8 cellular contexts compared by ENCODE assay signal in genomic region chr19:35213678-35214632, GRCh38. TPM values are rescaled to one million over a fixed set of nuclear protein-coding genes. Genes with fewer than 3 reads are reported as not detected.
A peak's percentile ranks its signal among the peaks of the same experiment; 100 is the strongest.
DNase-seq lines count a peak whose midpoint lies in the region; ATAC-seq, FAIRE-seq and TF ChIP-seq lines count a peak whose summit lies in the region.

No MANE protein-coding gene starts in this region.

- peaks cover 59% of the 10 kb centered on the region for H3K4me1 ChIP-seq in CD4-positive, CD25-positive, alpha-beta regulatory T cell (ENCODE audit: control insufficient read depth, insufficient read depth, low read length, poor library complexity, severe bottlenecking)
- peaks cover 0 to 8% of the 10 kb centered on the region in 2 donors for H3K4me1 ChIP-seq in kidney (ENCODE audit: control insufficient read depth in 1 of 2, insufficient read depth in 1 of 2, low read depth in 1 of 2, low read length in 2 of 2)

- H3K9me3 ChIP-seq in CD4-positive, CD25-positive, alpha-beta regulatory T cell (ENCODE audit: control insufficient read depth in 2 of 2, low read length in 2 of 2): peaks cover 0 to under 1% of the 10 kb centered on the region in 2 experiments
- no peaks in the 10 kb centered on the region for H3K9me3 ChIP-seq in kidney (ENCODE audit: control insufficient read depth in 1 of 2, low read length in 2 of 2)

- peaks cover 12 to 84% (median 42%) of the 10 kb centered on the region in 4 donors for H3K4me1 Mint-ChIP-seq in CD4-positive, CD25-positive, alpha-beta regulatory T cell
- H3K4me1 Mint-ChIP-seq in T-cell: peaks cover 69 to 82% (median 75%) of the 10 kb centered on the region in 3 donors

- peaks cover 0 to 3% (median 2%) of the 10 kb centered on the region in 7 donors for H3K9me3 Mint-ChIP-seq in CD4-positive, CD25-positive, alpha-beta regulatory T cell
- H3K9me3 Mint-ChIP-seq in T-cell: peaks cover 0 to 12% (median 0%) of the 10 kb centered on the region in 3 donors

- peak overlapping the region; percentile 96 for H3K27ac ChIP-seq in CD4-positive, CD25-positive, alpha-beta regulatory T cell (ENCODE audit: insufficient read depth, low read length, poor library complexity, severe bottlenecking)
- H3K27ac ChIP-seq in kidney (ENCODE audit: low read depth in 2 of 2, low read length in 2 of 2): peak overlapping the region in 1 of 2 donors; percentile 2

- CTCF ChIA-PET in T-cell (lab: Charles Lee): no interaction called here

- peak; percentile 75 to 96 (median 92) for DNase-seq in CD4-positive, CD25-positive, alpha-beta regulatory T cell
- DNase-seq in NB4 (ENCODE audit: low read depth) (peak; percentile 71), T-cell (peak; percentile 47 to 89 (median 78)), amniotic epithelial cell (ENCODE audit: low read depth) (peak; percentile 75), kidney (peak; percentile 84), NCI-H1930 (lab: John Stamatoyannopoulos, UW) (no peak)
- DNase-seq in stimulated activated CD8-positive, alpha-beta memory T cell treated with anti-CD3 and anti-CD28 coated beads, Interleukin-12 subunit alpha, Interleukin-12 subunit beta, amount 100 ng/mL, for 4 hours (ENCODE audit: low read depth): peak; percentile 53

- no peak for TF ChIP-seq CTCF in NB4 (IDR thresholded peaks at IDR 0.05; ENCODE audit: low read depth, low read length)
- no peak for TF ChIP-seq CTCF in kidney (IDR thresholded peaks at IDR 0.05; ENCODE audit: borderline replicate concordance, extremely low read depth, insufficient read depth)

- peak overlapping the region; percentile 66 for H3K4me3 ChIP-seq in CD4-positive, CD25-positive, alpha-beta regulatory T cell (ENCODE audit: low read depth, low read length)
- H3K4me3 ChIP-seq in NB4 (ENCODE audit: low read depth, low read length) (no peak overlapping the region), kidney (ENCODE audit: low read length in 2 of 2) (no peak overlapping the region)

- peaks cover 8% of the 10 kb centered on the region for H3K27me3 Mint-ChIP-seq in CD4-positive, CD25-positive, alpha-beta regulatory T cell
- H3K27me3 Mint-ChIP-seq in T-cell: no peaks in the 10 kb centered on the region

- intact Hi-C loops in kidney (cut with DNase I): no loop called here

- no peak for FAIRE-seq in kidney (lab: Jason Lieb, UNC)

- POLR2A ChIA-PET in T-cell (lab: Charles Lee): no interaction called here

- H3K36me3 Mint-ChIP-seq in CD4-positive, CD25-positive, alpha-beta regulatory T cell: no peaks in the 10 kb centered on the region
- H3K36me3 Mint-ChIP-seq in T-cell: peaks cover 6% of the 10 kb centered on the region

- H3K27ac Mint-ChIP-seq in CD4-positive, CD25-positive, alpha-beta regulatory T cell: peak overlapping the region; percentile 100
- H3K27ac Mint-ChIP-seq in T-cell: peak overlapping the region; percentile 99 to 100

- H3K36me3 ChIP-seq in CD4-positive, CD25-positive, alpha-beta regulatory T cell (ENCODE audit: control insufficient read depth, insufficient read depth, low read length): no peaks in the 10 kb centered on the region
- no peaks in the 10 kb centered on the region for H3K36me3 ChIP-seq in kidney (ENCODE audit: control insufficient read depth in 1 of 2, insufficient read depth in 2 of 2, low read length in 2 of 2)

- peak overlapping the region; percentile 80 to 88 (median 84) for H3K4me3 Mint-ChIP-seq in CD4-positive, CD25-positive, alpha-beta regulatory T cell
- peak overlapping the region; percentile 47 to 85 (median 58) for H3K4me3 Mint-ChIP-seq in T-cell

- H3K27me3 ChIP-seq in CD4-positive, CD25-positive, alpha-beta regulatory T cell (ENCODE audit: control insufficient read depth, insufficient read depth, low read length): no peaks in the 10 kb centered on the region

- ATAC-seq in CD4-positive, CD25-positive, alpha-beta regulatory T cell (ENCODE audit: low read depth in 2 of 2): peak; percentile 45 to 51
- ATAC-seq in GM21423 (IDR thresholded peaks at IDR 0.05; ENCODE audit: unreplicated experiment): peak; percentile 51
- ATAC-seq in T-cell (replicated peaks in 1 of 4): peak; percentile 45 to 59 (median 50)

- no peak for TF ChIP-seq POLR2A in NB4 (IDR thresholded peaks at IDR 0.05; ENCODE audit: extremely low read depth, insufficient read length)

- H3K9ac ChIP-seq in kidney (ENCODE audit: low read length in 2 of 2): no peak overlapping the region

RNA-seq across cellular contexts. Expression of gene FAM187B, which starts 14.6 kb away (rescaled TPM):
- not detected for total RNA-seq in CD4-positive, CD25-positive, alpha-beta regulatory T cell
- polyA plus RNA-seq in CD4-positive, CD25-positive, alpha-beta regulatory T cell: not detected
- total RNA-seq in T-cell: not detected
- not detected for total RNA-seq in kidney
- not detected for polyA plus RNA-seq in kidney (ENCODE audit: insufficient read depth, low read depth, low replicate concordance)

RNA-seq across cellular contexts. Expression of gene LSR, which starts 34.8 kb away (rescaled TPM):
- 28.1 TPM for total RNA-seq in CD4-positive, CD25-positive, alpha-beta regulatory T cell
- polyA plus RNA-seq in CD4-positive, CD25-positive, alpha-beta regulatory T cell: 10 to 100 TPM; 47.8 to 66.1 (median 53.7) TPM
- 10 to 100 TPM; 36.8 to 64.9 (median 57.4) TPM for total RNA-seq in T-cell
- 87.2 TPM for total RNA-seq in kidney
- polyA plus RNA-seq in kidney (ENCODE audit: insufficient read depth, low read depth, low replicate concordance): 37.9 TPM

RNA-seq across cellular contexts. Expression of gene USF2, which starts 54.8 kb away (rescaled TPM):
- total RNA-seq in CD4-positive, CD25-positive, alpha-beta regulatory T cell: 277 TPM
- 10 to 100 TPM in 1 of 4 donors, 1 to 10 TPM in 3; 5.9 to 10.1 (median 6.8) TPM for polyA plus RNA-seq in CD4-positive, CD25-positive, alpha-beta regulatory T cell
- total RNA-seq in T-cell (100 to 1,000 TPM; 207 to 255 (median 249) TPM), kidney (118 TPM)
- 82.8 TPM for polyA plus RNA-seq in kidney (ENCODE audit: insufficient read depth, low read depth, low replicate concordance)

RNA-seq across cellular contexts. Expression of gene FXYD5, which starts 59.4 kb away (rescaled TPM):
- total RNA-seq in CD4-positive, CD25-positive, alpha-beta regulatory T cell: 503 TPM
- 100 to 1,000 TPM; 465 to 575 (median 487) TPM for polyA plus RNA-seq in CD4-positive, CD25-positive, alpha-beta regulatory T cell
- total RNA-seq in T-cell (100 to 1,000 TPM; 440 to 616 (median 504) TPM), kidney (84.5 TPM)
- 41.9 TPM for polyA plus RNA-seq in kidney (ENCODE audit: insufficient read depth, low read depth, low replicate concordance)

Comparison
In these comparisons a context has a peak if more than half of its experiments do, and no peak if none do; other contexts are left out.
1. DNase-seq: peak in CD4-positive, CD25-positive, alpha-beta regulatory T cell (3 of 3), NB4 (single experiment), T-cell (34 of 34), amniotic epithelial cell (single experiment), kidney (single experiment) and stimulated activated CD8-positive, alpha-beta memory T cell treated with anti-CD3 and anti-CD28 coated beads, Interleukin-12 subunit alpha, Interleukin-12 subunit beta, amount 100 ng/mL, for 4 hours (single experiment); none in NCI-H1930 (0 of 2).
2. Peak in every context shown above with its lines, with median percentiles within 50 percentile points of each other: ATAC-seq.